In genomic region chr11:74783241-74783871, GRCh38 we compare ENCODE assay signal across 8 cellular contexts. TPM values are rescaled to one million over a fixed set of nuclear protein-coding genes. Genes with fewer than 3 reads are reported as not detected.
DNase-seq lines count a peak whose midpoint lies in the region; ATAC-seq and TF ChIP-seq lines count a peak whose summit lies in the region.

No MANE protein-coding gene starts in this region.

- TF ChIP-seq CTCF in right atrium auricular region (IDR thresholded peaks at IDR 0.05) (no peak), foreskin fibroblast (IDR thresholded peaks at IDR 0.05; ENCODE audit: low read depth, low read length) (no peak), upper lobe of left lung (IDR thresholded peaks at IDR 0.05) (no peak), ascending aorta (IDR thresholded peaks at IDR 0.05) (no peak)

- H3K4me1 ChIP-seq in right atrium auricular region: peaks cover 0 to 27% of the 10 kb centered on the region in 2 donors
- H3K4me1 ChIP-seq in upper lobe of left lung: peaks cover 15 to 26% (median 23%) of the 10 kb centered on the region in 4 donors
- peaks cover 2 to 10% of the 10 kb centered on the region in 2 donors for H3K4me1 ChIP-seq in ascending aorta

- DNase-seq in Right ventricle myocardium inferior (ENCODE audit: missing footprints) (no peak), right atrium auricular region (ENCODE audit: low spot score) (no peak), SIG-M5 treated with dmso at 0.1 percent for 504 hours (lab: John Stamatoyannopoulos, UW; ENCODE audit: unreplicated experiment) (peak; percentile 91), foreskin fibroblast (peak; percentile 62 to 76), upper lobe of left lung (no peak), ascending aorta (ENCODE audit: low spot score in 2 of 2) (no peak)
- DNase-seq in activated CD4-positive, alpha-beta T cell treated with anti-CD3 and anti-CD28 coated beads for 48 hours: no peak

- TF ChIP-seq EP300 in upper lobe of left lung (IDR thresholded peaks at IDR 0.05): no peak

- H3K27ac ChIP-seq in right atrium auricular region: no peak overlapping the region
- H3K27ac ChIP-seq in upper lobe of left lung: peak overlapping the region; percentile 17 to 80 (median 62)
- H3K27ac ChIP-seq in ascending aorta: no peak overlapping the region

- H3K4me3 ChIP-seq in right atrium auricular region: no peak overlapping the region
- no peak overlapping the region for H3K4me3 ChIP-seq in foreskin fibroblast (ENCODE audit: low read depth in 1 of 2, low read length in 2 of 2)
- H3K4me3 ChIP-seq in upper lobe of left lung: no peak overlapping the region
- H3K4me3 ChIP-seq in ascending aorta: no peak overlapping the region

- no peaks in the 10 kb centered on the region for H3K9me3 ChIP-seq in right atrium auricular region
- no peaks in the 10 kb centered on the region for H3K9me3 ChIP-seq in upper lobe of left lung
- no peaks in the 10 kb centered on the region for H3K9me3 ChIP-seq in ascending aorta

- intact Hi-C loops in Right ventricle myocardium inferior (cut with DNase I): no loop called here
- intact Hi-C loops in ascending aorta (cut with DNase I): no loop called here

- H3K36me3 ChIP-seq in right atrium auricular region: no peaks in the 10 kb centered on the region
- H3K36me3 ChIP-seq in upper lobe of left lung: no peaks in the 10 kb centered on the region
- H3K36me3 ChIP-seq in ascending aorta: no peaks in the 10 kb centered on the region

- peak; percentile 50 for ATAC-seq in Right ventricle myocardium inferior
- peak; percentile 73 for ATAC-seq in HG03095 (IDR thresholded peaks at IDR 0.05; ENCODE audit: unreplicated experiment)
- ATAC-seq in upper lobe of left lung (ENCODE audit: low FRiP score in 2 of 2): peak; percentile 66 to 86

- 38 to 40% methylated on average over 2 of the region's 2 CpGs for WGBS in upper lobe of left lung, 2 donors

- TF ChIP-seq POLR2A in upper lobe of left lung (IDR thresholded peaks at IDR 0.05): no peak

- H3K27me3 ChIP-seq in right atrium auricular region (no peaks in the 10 kb centered on the region), upper lobe of left lung (no peaks in the 10 kb centered on the region), ascending aorta (no peaks in the 10 kb centered on the region)

RNA-seq across cellular contexts. Expression of gene RNF169, which starts 34.7 kb away (rescaled TPM):
- 10.4 TPM for total RNA-seq in Right ventricle myocardium inferior
- total RNA-seq in right atrium auricular region: 10 to 100 TPM; 10.6 to 10.7 TPM
- 10 to 100 TPM; 13.4 to 34.3 (median 22.8) TPM for total RNA-seq in upper lobe of left lung
- total RNA-seq in ascending aorta: 19.5 TPM

RNA-seq across cellular contexts. Expression of gene CHRDL2, which starts 52.1 kb away (rescaled TPM):
- total RNA-seq in Right ventricle myocardium inferior (34.3 TPM), right atrium auricular region (1 to 10 TPM; 2.0 to 4.2 TPM), upper lobe of left lung (1 to 10 TPM in 3 of 6 donors, not detected in 3; 1.3 to 3.1 (median 1.5) TPM), ascending aorta (not detected)

Comparison
In these comparisons a context has a peak if more than half of its experiments do, and no peak if none do; other contexts are left out.
1. DNase-seq: peak in SIG-M5 treated with dmso at 0.1 percent for 504 hours (single experiment) and foreskin fibroblast (2 of 2); none in Right ventricle myocardium inferior (single experiment), right atrium auricular region (single experiment), upper lobe of left lung (0 of 2), activated CD4-positive, alpha-beta T cell treated with anti-CD3 and anti-CD28 coated beads for 48 hours (single experiment) and ascending aorta (0 of 2).
2. H3K27ac ChIP-seq: peak in upper lobe of left lung (4 of 4); none in right atrium auricular region (0 of 2) and ascending aorta (0 of 2).
3. Peak in every context shown above with its lines, with median percentiles within 50 percentile points of each other: ATAC-seq.